ENCODE assay signal across 12 cellular contexts in the genomic region with DNA sequence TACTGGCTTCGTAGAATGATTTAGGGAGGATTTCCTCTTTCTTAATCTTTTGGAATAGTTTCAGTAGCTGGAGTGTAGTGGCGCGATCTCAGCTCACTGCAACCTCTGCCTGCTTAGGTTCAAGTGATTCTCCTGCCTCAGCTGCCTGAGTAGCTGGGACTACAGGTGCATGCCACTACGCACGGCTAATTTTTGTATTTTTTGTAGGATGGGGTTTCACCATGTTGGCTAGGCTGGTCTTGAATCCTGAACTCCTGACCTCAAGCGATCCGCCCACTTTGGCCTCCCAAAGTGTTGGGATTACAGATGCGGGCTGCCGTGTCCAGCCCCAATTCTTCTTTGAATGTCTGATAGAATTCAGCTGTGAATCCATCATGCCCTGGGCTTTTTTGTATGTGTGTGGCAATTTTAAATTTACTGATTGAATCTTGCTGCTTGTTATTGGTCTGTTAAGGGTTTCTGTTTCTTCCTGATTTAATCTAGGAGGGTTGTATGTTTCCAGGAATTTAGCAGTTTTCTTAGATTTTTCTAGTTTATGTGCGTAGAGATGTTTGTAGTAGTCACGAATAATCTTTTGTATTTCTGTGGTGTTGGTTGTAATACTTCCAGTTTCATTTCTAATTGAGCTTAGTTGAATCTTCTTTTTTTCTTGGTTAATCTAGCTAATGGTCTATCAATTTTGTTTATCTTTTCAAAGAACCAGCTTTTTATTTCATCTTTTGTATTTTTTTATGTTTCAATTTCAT. TPM values are rescaled to one million over a fixed set of nuclear protein-coding genes. Genes with fewer than 3 reads are reported as not detected.
DNase-seq lines count a peak whose midpoint lies in the region; ATAC-seq lines count a peak whose summit lies in the region.
"Had no signal": no experiment of that assay in that cellular context is flagged by ENCODE, and none has a peak within 500 bp of the region (broad histone marks: within the 10 kb centered on the region; RNA-seq: fewer than 3 reads in every experiment).

No MANE protein-coding gene starts in this region.

- in situ Hi-C loops in GM23248 (cut with MboI) = no loop called here

- no peaks in the 10 kb centered on the region for H3K9me2 ChIP-seq in GM23248 (ENCODE audit: insufficient read depth)

- H3K4me1 ChIP-seq in GM23248 (ENCODE audit: insufficient read depth) = no peaks in the 10 kb centered on the region
- H3K4me1 ChIP-seq in skeletal muscle tissue (ENCODE audit: control insufficient read depth in 3 of 3, insufficient read depth in 3 of 3, low read length in 3 of 3) = no peaks in the 10 kb centered on the region

- no peaks in the 10 kb centered on the region for H3F3A ChIP-seq in GM23248 (ENCODE audit: insufficient read depth)

- intact Hi-C loops in left ventricle myocardium superior (cut with micrococcal nuclease) = no loop called here

- no peak overlapping the region for H3K9ac ChIP-seq in GM23248
- no peak overlapping the region for H3K9ac ChIP-seq in skeletal muscle tissue (ENCODE audit: low read depth in 1 of 3, low read length in 3 of 3)

- WGBS in GM23248 (ENCODE audit: low coverage in 1 of 2, low lambda C conversion rate in 2 of 2, missing lambda C conversion rate in 2 of 2), 2 experiments = 33 to 38% methylated on average over 11 of the region's 11 CpGs

- DNase-seq in GM23248 = no peak
- DNase-seq in activated T-cell treated with anti-CD3 and anti-CD28 coated beads, Interleukin-2, amount 50 U/mL, for 48 hours = peak; percentile 19 to 23
- DNase-seq in left ventricle myocardium superior = no peak
- no peak for DNase-seq in NOMO-1 treated with DMSO at 0.1 percent for 48 hours (lab: John Stamatoyannopoulos, UW; ENCODE audit: unreplicated experiment)
- DNase-seq in NCI-H524 treated with DMSO at 0.1 percent for 48 hours (lab: John Stamatoyannopoulos, UW) = no peak
- DNase-seq: brain microvascular endothelial cell, MG63, NCI-H524 had no signal

- H3K27ac ChIP-seq in GM23248 (no peak overlapping the region), skeletal muscle tissue (ENCODE audit: low read depth, low read length) (peak overlapping the region; percentile 40)
- H3K27ac ChIP-seq: brain microvascular endothelial cell had no signal

- no peaks in the 10 kb centered on the region for H3K9me3 ChIP-seq in GM23248 (ENCODE audit: low read depth)
- no peaks in the 10 kb centered on the region for H3K9me3 ChIP-seq in skeletal muscle tissue (ENCODE audit: control insufficient read depth in 3 of 3, low read length in 3 of 3)

- no peak overlapping the region for H3K4me3 ChIP-seq in GM23248
- peak overlapping the region in 2 of 3 donors; percentile 35 to 42 for H3K4me3 ChIP-seq in skeletal muscle tissue (ENCODE audit: low read length in 3 of 3)
- H3K4me3 ChIP-seq: MG63, smooth muscle cell had no signal

- 0 out of 2 replicates have a peak overlapping the region, but pooled peaks have one; percentile 0 for H2AFZ ChIP-seq in GM23248

- H3K36me3 ChIP-seq in GM23248 (ENCODE audit: low read depth) (no peaks in the 10 kb centered on the region), skeletal muscle tissue (ENCODE audit: control insufficient read depth in 3 of 3, insufficient read depth in 3 of 3, low read length in 3 of 3) (no peaks in the 10 kb centered on the region)
- H3K36me3 ChIP-seq: brain microvascular endothelial cell, MG63 had no signal

- H3K27me3 ChIP-seq in GM23248 (replicated peaks; ENCODE audit: insufficient read depth) (peaks cover 17% of the 10 kb centered on the region; the same call in 1 of the 2 replicates), skeletal muscle tissue (ENCODE audit: control insufficient read depth in 3 of 3, insufficient read depth in 3 of 3, low read length in 3 of 3) (no peaks in the 10 kb centered on the region)

- no peak overlapping the region for H3K4me2 ChIP-seq in GM23248 (ENCODE audit: unreplicated experiment)
- H3K4me2 ChIP-seq: smooth muscle cell had no signal

- ATAC-seq in left ventricle myocardium superior = peak; percentile 81
- ATAC-seq in GM21717 (IDR thresholded peaks at IDR 0.05; ENCODE audit: unreplicated experiment) = no peak
- ATAC-seq in HG02571 (IDR thresholded peaks at IDR 0.05; ENCODE audit: unreplicated experiment) = no peak

- no peaks in the 10 kb centered on the region for H4K20me1 ChIP-seq in GM23248 (ENCODE audit: insufficient read depth)

- H3K79me2 ChIP-seq in GM23248 (ENCODE audit: insufficient read depth) = no peaks in the 10 kb centered on the region

RNA-seq across cellular contexts. Expression of gene MAN1C1, which starts 15.3 kb away (rescaled TPM):
- total RNA-seq in GM23248 (2014; rRNA removed; shearing (Covaris generic)) = 0.51 and 1.1 TPM in 2 replicates
- polyA plus RNA-seq in GM23248 (2016; fragmentation: Nextera tagmentation; extraction: Ambion mirVana) = 0.29 and 0.43 TPM in 2 replicates
- total RNA-seq in left ventricle myocardium superior (17.9 TPM), skeletal muscle tissue (6.3 TPM)

Comparison
In these comparisons a context has a peak if more than half of its experiments do, and no peak if none do; other contexts are left out.
1. DNase-seq: peak in activated T-cell treated with anti-CD3 and anti-CD28 coated beads, Interleukin-2, amount 50 U/mL, for 48 hours (2 of 2); none in GM23248 (single experiment), left ventricle myocardium superior (single experiment), NOMO-1 treated with DMSO at 0.1 percent for 48 hours (single experiment) and NCI-H524 treated with DMSO at 0.1 percent for 48 hours (single experiment).